Comparison of ENCODE assay signal across 18 cellular contexts in the genomic region with DNA sequence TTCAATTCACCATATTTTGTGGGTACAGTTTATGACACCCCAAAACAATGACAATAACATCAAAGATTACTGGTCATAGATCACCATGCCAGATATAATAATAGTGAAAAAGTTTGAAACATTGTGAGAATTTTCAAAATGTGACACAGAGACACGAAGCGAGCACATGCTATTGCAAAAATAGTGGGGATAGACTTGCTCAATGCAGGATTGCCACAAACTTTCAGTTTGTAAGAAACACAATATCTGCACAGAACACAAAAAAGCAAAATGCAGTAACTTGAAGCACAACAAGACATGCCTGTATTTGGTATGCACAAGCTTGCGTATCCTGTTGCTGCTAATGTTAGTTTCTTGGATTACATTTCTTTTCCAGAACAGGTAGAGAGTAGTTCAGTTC. TPM values are rescaled to one million over a fixed set of nuclear protein-coding genes. Genes with fewer than 3 reads are reported as not detected.
A peak's percentile ranks its signal among the peaks of the same experiment; 100 is the strongest.
DNase-seq lines count a peak whose midpoint lies in the region; ATAC-seq, FAIRE-seq and TF ChIP-seq lines count a peak whose summit lies in the region.
"Had no signal": no experiment of that assay in that cellular context is flagged by ENCODE, and none has a peak within 500 bp of the region (broad histone marks: within the 10 kb centered on the region; RNA-seq: fewer than 3 reads in every experiment).

No MANE protein-coding gene starts in this region.

- no peaks in the 10 kb centered on the region for H3K9me1 ChIP-seq in keratinocyte (ENCODE audit: control insufficient read depth, extremely low read depth, insufficient read depth, low read length)

- H3K9ac ChIP-seq in liver (ENCODE audit: low read depth in 1 of 2, low read length in 2 of 2) (no peak overlapping the region), HepG2 (ENCODE audit: insufficient read depth, low read depth, low read length) (no peak overlapping the region), keratinocyte (ENCODE audit: control insufficient read depth, extremely low read depth, insufficient read depth, low read length) (no peak overlapping the region)
- H3K9ac ChIP-seq: BLaER1 treated with 17β-estradiol and CSF1 and Interleukin-3, amounts not matched to agents 10 nM and 100 nM had no signal

- no peak for TF ChIP-seq POLR2A in HepG2 (IDR thresholded peaks at IDR 0.05; ENCODE audit: insufficient read depth in 1 of 2, low read depth in 2 of 2, low read length in 2 of 2)
- no peak for TF ChIP-seq POLR2A in stomach (IDR thresholded peaks at IDR 0.05)

- H3K27ac ChIP-seq in liver (ENCODE audit: low read depth in 1 of 2, low read length in 2 of 2) = peak overlapping the region; percentile 7 to 71
- H3K27ac ChIP-seq in HepG2 (ENCODE audit: extremely low read length, insufficient read depth, low read length) = no peak overlapping the region
- H3K27ac ChIP-seq in keratinocyte (ENCODE audit: control insufficient read depth, insufficient read depth, low read length) = peak overlapping the region; percentile 10
- peak overlapping the region in 3 of 5 donors; percentile 10 to 21 (median 14) for H3K27ac ChIP-seq in stomach
- H3K27ac ChIP-seq: 22Rv1; BLaER1 treated with 17β-estradiol and CSF1 and Interleukin-3, amounts not matched to agents 10 nM and 100 nM had no signal

- H3K27me3 ChIP-seq in liver (ENCODE audit: control insufficient read depth in 4 of 4, insufficient read depth in 4 of 4, low read length in 3 of 4) = no peaks in the 10 kb centered on the region
- H3K27me3 ChIP-seq in HepG2 (ENCODE audit: control insufficient read depth in 1 of 2, insufficient read depth in 2 of 2, low read length in 2 of 2) = no peaks in the 10 kb centered on the region
- H3K27me3 ChIP-seq in keratinocyte (ENCODE audit: control insufficient read depth, extremely low read depth, insufficient read depth, low read length) = no peaks in the 10 kb centered on the region
- no peaks in the 10 kb centered on the region for H3K27me3 ChIP-seq in stomach
- H3K27me3 ChIP-seq: BLaER1 treated with 17β-estradiol and CSF1 and Interleukin-3, amounts not matched to agents 10 nM and 100 nM had no signal

- DNase-seq in HepG2 (ENCODE audit: low spot score) (no peak), keratinocyte (ENCODE audit: low read depth, low spot score) (no peak), stomach (no peak), NCI-H774 (lab: John Stamatoyannopoulos, UW) (no peak)
- DNase-seq: ACHN; Calu3; CD4-positive, alpha-beta T cell; DMS 273 treated with DMSO at 0.1 percent for 48 hours had no signal

- no peak for TF ChIP-seq CTCF in liver (IDR thresholded peaks at IDR 0.05; ENCODE audit: low read depth, low read length, missing input control)
- TF ChIP-seq CTCF in HepG2 (CRISPR knock-in tag; IDR thresholded peaks at IDR 0.05) = no peak
- TF ChIP-seq CTCF in keratinocyte (optimal IDR thresholded peaks at IDR 0.05 in 1 of 3, IDR thresholded peaks at IDR 0.05 in 1 of 3, conservative IDR thresholded peaks at IDR 0.05 in 1 of 3; ENCODE audit: extremely low read depth in 1 of 3, insufficient read depth in 2 of 3, low read length in 3 of 3) = no peak
- no peak for TF ChIP-seq CTCF in stomach (IDR thresholded peaks at IDR 0.05)

- CTCF ChIA-PET in HepG2 (lab: Yijun Ruan, JAX; ENCODE audit: low intra/inter-chr PET ratio, low total read pairs) = no interaction called here

- H3K79me2 ChIP-seq in HepG2 (ENCODE audit: insufficient read depth, low read length) = peaks cover 43% of the 10 kb centered on the region
- H3K79me2 ChIP-seq in keratinocyte (ENCODE audit: control insufficient read depth, insufficient read depth, low read length) = peaks cover 99% of the 10 kb centered on the region

- H2AFZ ChIP-seq in HepG2 (ENCODE audit: low read length) = no peak overlapping the region
- no peak overlapping the region for H2AFZ ChIP-seq in keratinocyte (ENCODE audit: control insufficient read depth, low read length)

- no peak for TF ChIP-seq EP300 in HepG2 (IDR thresholded peaks at IDR 0.05; ENCODE audit: low read depth in 2 of 2, low read length in 2 of 2)
- TF ChIP-seq EP300 in HepG2 (CRISPR knock-in tag; IDR thresholded peaks at IDR 0.05; ENCODE audit: borderline replicate concordance) = no peak
- no peak for TF ChIP-seq EP300 in stomach (IDR thresholded peaks at IDR 0.05)

- no peaks in the 10 kb centered on the region for H3K36me3 ChIP-seq in liver (ENCODE audit: control insufficient read depth in 4 of 4, insufficient read depth in 3 of 4, low read depth in 1 of 4, low read length in 3 of 4)
- H3K36me3 ChIP-seq in HepG2 (replicated peaks in 1 of 2; ENCODE audit: control insufficient read depth in 1 of 2, insufficient read depth in 2 of 2, low read length in 2 of 2) = no peaks in the 10 kb centered on the region; a peak in 1 of 5 replicates
- H3K36me3 ChIP-seq in keratinocyte (ENCODE audit: control insufficient read depth in 2 of 2, extremely low read depth in 1 of 2, insufficient read depth in 2 of 2, low read length in 2 of 2) = peaks cover under 1 to 7% of the 10 kb centered on the region in 2 experiments
- H3K36me3 ChIP-seq in stomach = no peaks in the 10 kb centered on the region
- H3K36me3 ChIP-seq: BLaER1 treated with 17β-estradiol and CSF1 and Interleukin-3, amounts not matched to agents 10 nM and 100 nM; HAP-1 had no signal

- FAIRE-seq in HepG2 (lab: Jason Lieb, UNC) = no peak
- peak; percentile 73 for FAIRE-seq in keratinocyte (lab: Jason Lieb, UNC)
- FAIRE-seq: GM12878, GM18507, H1, HTR-8/SVneo had no signal

- H4K20me1 ChIP-seq in HepG2 (ENCODE audit: insufficient read depth, low read length) (no peaks in the 10 kb centered on the region), keratinocyte (ENCODE audit: control insufficient read depth, extremely low read depth, insufficient read depth, low read length) (peaks cover 3% of the 10 kb centered on the region)
- H4K20me1 ChIP-seq: BLaER1 treated with 17β-estradiol and CSF1 and Interleukin-3, amounts not matched to agents 10 nM and 100 nM had no signal

- dilution Hi-C loops in keratinocyte (cut with MboI; ENCODE audit: extremely low pct_ligation_motif_present, low sequenced_read_pairs) = no loop called here

- in situ Hi-C loops in HepG2 (cut with HindIII; ENCODE audit: extremely low pct_ligation_motif_present, low pct_unique_long_range_greater_than_20kb) = no loop called here

- ATAC-seq in HepG2 (no peak), GM21423 (IDR thresholded peaks at IDR 0.05; ENCODE audit: unreplicated experiment) (no peak), HG02642 (IDR thresholded peaks at IDR 0.05; ENCODE audit: poor library complexity, unreplicated experiment) (no peak)
- ATAC-seq: GM12878 had no signal

- BruUV-seq in HepG2 (replicated peaks; lab: Mats Ljungman, UMichigan) = no TSS peak

- H3K9me3 ChIP-seq in liver (ENCODE audit: control insufficient read depth in 4 of 4, low read length in 3 of 4) (no peaks in the 10 kb centered on the region), HepG2 (ENCODE audit: low read length) (no peaks in the 10 kb centered on the region), keratinocyte (ENCODE audit: control insufficient read depth, low read depth, low read length) (no peaks in the 10 kb centered on the region), stomach (no peaks in the 10 kb centered on the region)
- H3K9me3 ChIP-seq: BLaER1 treated with 17β-estradiol and CSF1 and Interleukin-3, amounts not matched to agents 10 nM and 100 nM; HAP-1 had no signal

- WGBS in liver = 58% methylated on average over 3 of the region's 3 CpGs
- WGBS in HepG2 (ENCODE audit: low lambda C conversion rate) = 98% methylated on average over 3 of the region's 3 CpGs
- 83 to 93% (median 89%) methylated on average over 3 of the region's 3 CpGs for WGBS in stomach, 5 donors

- no peak overlapping the region for H3K4me3 ChIP-seq in liver (ENCODE audit: low read depth in 1 of 3, low read length in 3 of 3)
- H3K4me3 ChIP-seq in HepG2 (replicated peaks in 1 of 3; ENCODE audit: insufficient read depth in 1 of 3, low read depth in 2 of 3, low read length in 3 of 3) = no peak overlapping the region
- no peak overlapping the region for H3K4me3 ChIP-seq in keratinocyte (ENCODE audit: control insufficient read depth in 2 of 3, extremely low read depth in 1 of 3, insufficient read depth in 2 of 3, low read depth in 1 of 3, low read length in 3 of 3)
- H3K4me3 ChIP-seq in stomach = no peak overlapping the region
- H3K4me3 ChIP-seq: BLaER1 treated with 17β-estradiol and CSF1 and Interleukin-3, amounts not matched to agents 10 nM and 100 nM; GM12878; HAP-1 had no signal

- POLR2A ChIA-PET in HepG2 (lab: Yijun Ruan, JAX) = no interaction called here

- no peak for TF ChIP-seq RAD21 in liver (IDR thresholded peaks at IDR 0.05)
- no peak for TF ChIP-seq RAD21 in HepG2 (CRISPR knock-in tag; IDR thresholded peaks at IDR 0.05)

- intact Hi-C loops in HepG2 (cut with micrococcal nuclease; ENCODE audit: unreplicated experiment) (loop anchor here (5.0 kb wide), 1 partner anchor 34 kb away; the partner anchor contains the start of gene ARHGEF28), stomach (cut with DNase I; ENCODE audit: low total_unique reads) (no loop called here)

- H3K4me1 ChIP-seq in liver (ENCODE audit: control insufficient read depth in 4 of 4, insufficient read depth in 4 of 4, low read length in 3 of 4) = peaks cover 2 to 33% (median 22%) of the 10 kb centered on the region in 4 donors
- H3K4me1 ChIP-seq in HepG2 (ENCODE audit: insufficient read depth, low read length) = peaks cover 54% of the 10 kb centered on the region
- H3K4me1 ChIP-seq in keratinocyte (ENCODE audit: control insufficient read depth, extremely low read depth, insufficient read depth, low read length) = peaks cover 26% of the 10 kb centered on the region
- peaks cover 15 to 40% (median 26%) of the 10 kb centered on the region in 4 donors for H3K4me1 ChIP-seq in stomach
- H3K4me1 ChIP-seq: BLaER1 treated with 17β-estradiol and CSF1 and Interleukin-3, amounts not matched to agents 10 nM and 100 nM; HAP-1 had no signal

- no peak overlapping the region for H3K4me2 ChIP-seq in HepG2 (ENCODE audit: low read depth, low read length)
- H3K4me2 ChIP-seq in keratinocyte (ENCODE audit: control insufficient read depth, extremely low read depth, insufficient read depth, low read depth, low read length) = no peak overlapping the region
- H3K4me2 ChIP-seq: BLaER1 treated with 17β-estradiol and CSF1 and Interleukin-3, amounts not matched to agents 10 nM and 100 nM had no signal

RNA-seq across cellular contexts. Expression of gene ARHGEF28, which starts 35.8 kb away (rescaled TPM):
- total RNA-seq in liver = 10 to 100 TPM in 1 of 2 donors, 1 to 10 TPM in 1; 2.5 to 13.9 TPM
- 1 to 10 TPM; 1.6 to 4.8 TPM for polyA plus RNA-seq in liver
- 34.1 and 36.7 TPM in 2 replicates for total RNA-seq in HepG2 (2016; rRNA removed; fragmentation: Illumina TruSeq; extraction: Trizol)
- total RNA-seq in HepG2 (2016; cell fraction: cytosol; rRNA removed; fragmentation: Illumina TruSeq; extraction: Trizol; ENCODE audit: low read depth) = 24.5 and 25.4 TPM in 2 replicates
- 31.7 and 34.4 TPM in 2 replicates for total RNA-seq in HepG2 (2016; cell fraction: insoluble cytoplasmic fraction; rRNA removed; fragmentation: Illumina TruSeq; extraction: Trizol)
- 12.5 and 13.4 TPM in 2 replicates for total RNA-seq in HepG2 (2016; cell fraction: membrane; rRNA removed; fragmentation: Illumina TruSeq; extraction: Trizol)
- 68.4 and 71.0 TPM in 2 replicates for total RNA-seq in HepG2 (2016; cell fraction: nucleus; rRNA removed; fragmentation: Illumina TruSeq; extraction: Trizol)
- 15.0 and 17.4 TPM in 2 replicates for polyA plus RNA-seq in HepG2 (2011; rRNA removed)
- 8.9 and 10.6 TPM in 2 replicates for polyA plus RNA-seq in HepG2 (2011; cell fraction: cytosol; rRNA removed)
- 37.6 and 39.6 TPM in 2 replicates for polyA plus RNA-seq in HepG2 (2011; cell fraction: nucleus; rRNA removed)
- 21.7 and 22.1 TPM in 2 replicates for polyA plus RNA-seq in HepG2 (2012)
- 1.3 and 1.4 TPM in 2 replicates for polyA plus RNA-seq in HepG2 (2016; cell fraction: cytosol; fragmentation: Illumina TruSeq; extraction: Trizol; ENCODE audit: low read depth)
- polyA plus RNA-seq in HepG2 (2016; cell fraction: insoluble cytoplasmic fraction; fragmentation: Illumina TruSeq; extraction: Trizol; ENCODE audit: low read depth) = 19.3 and 20.1 TPM in 2 replicates
- 2.5 and 2.8 TPM in 2 replicates for polyA plus RNA-seq in HepG2 (2016; cell fraction: membrane; fragmentation: Illumina TruSeq; extraction: Trizol; ENCODE audit: low read depth)
- 33.5 and 34.3 TPM in 2 replicates for polyA plus RNA-seq in HepG2 (2016; cell fraction: nucleus; fragmentation: Illumina TruSeq; extraction: Trizol; ENCODE audit: insufficient read depth, low read depth)
- polyA minus RNA-seq in HepG2 (2011; rRNA and poly(A)+ RNA removed; ENCODE audit: low replicate concordance) = 7.5 and 73.0 TPM in 2 replicates
- 33.6 and 40.2 TPM in 2 replicates for polyA minus RNA-seq in HepG2 (2011; cell fraction: cytosol; rRNA and poly(A)+ RNA removed)
- polyA minus RNA-seq in HepG2 (2011; cell fraction: nucleus; rRNA and poly(A)+ RNA removed) = 304 and 307 TPM in 2 replicates
- polyA plus RNA-seq in keratinocyte = 17.7 to 31.6 TPM (median 24.2 TPM) in 3 replicates
- 94.4 TPM for polyA plus RNA-seq in keratinocyte (2011; ENCODE audit: low read depth)
- polyA plus RNA-seq in keratinocyte (2011; cell fraction: cytosol; rRNA removed) = 20.0 and 27.5 TPM in 2 replicates
- 67.9 and 74.3 TPM in 2 replicates for polyA plus RNA-seq in keratinocyte (2011; cell fraction: nucleus; rRNA removed)
- polyA plus RNA-seq in keratinocyte (2012; ENCODE audit: low replicate concordance) = 24.0 and 42.0 TPM in 2 replicates
- 71.2 to 134 TPM (median 94.2 TPM) in 3 replicates for polyA minus RNA-seq in keratinocyte
- polyA minus RNA-seq in keratinocyte (2011; cell fraction: cytosol; rRNA and poly(A)+ RNA removed) = 43.9 TPM
- polyA minus RNA-seq in keratinocyte (2011; cell fraction: nucleus; rRNA and poly(A)+ RNA removed) = 187 and 303 TPM in 2 replicates
- total RNA-seq in stomach = 100 to 1,000 TPM in 3 of 5 donors, 10 to 100 TPM in 2; 25.8 to 156 (median 111) TPM
- 10 to 100 TPM; 13.9 to 16.2 (median 13.9) TPM for polyA plus RNA-seq in stomach
- total RNA-seq: CD4-positive, alpha-beta T cell had no signal
